In genomic region chr18:32093106-32093511, GRCh38 we compare ENCODE assay signal across 7 cellular contexts. TPM values are rescaled to one million over a fixed set of nuclear protein-coding genes. Genes with fewer than 3 reads are reported as not detected.
DNase-seq lines count a peak whose midpoint lies in the region; TF ChIP-seq lines count a peak whose summit lies in the region.

No MANE protein-coding gene starts in this region.

- H3K9ac ChIP-seq in mammary epithelial cell (ENCODE audit: insufficient read depth, low read length): peak overlapping the region; percentile 91

- no peaks in the 10 kb centered on the region for H3K9me3 ChIP-seq in mammary epithelial cell (replicated peaks; ENCODE audit: insufficient read depth, low read length)
- no peaks in the 10 kb centered on the region for H3K9me3 ChIP-seq in iPS-18c (ENCODE audit: control insufficient read depth, insufficient read depth, low read length)

- intact Hi-C loops in mammary epithelial cell (cut with micrococcal nuclease): loop anchor here (1.0 to 5.0 kb wide), 3 partner anchors 75 to 379 kb away; partner anchors contain the start of genes GAREM1, RNF125 and TRAPPC8

- BruUV-seq in mammary epithelial cell (replicated peaks; lab: Mats Ljungman, UMichigan): no TSS peak

- CTCF ChIA-PET in mammary epithelial cell (lab: Charles Lee; ENCODE audit: low non-redundant PET): no interaction called here

- peak; percentile 79 for DNase-seq in GM12865 (ENCODE audit: low read depth)
- peak; percentile 19 for DNase-seq in H4 (ENCODE audit: low spot score)
- peak; percentile 47 for DNase-seq in LHCN-M2 (ENCODE audit: low read depth)
- peak; percentile 25 for DNase-seq in T-helper 2 cell treated with Interferon-gamma antibody and Interleukin-4, amounts not matched to agents 5 μg/mL and 100 μg/mL, for 36 hours (ENCODE audit: low spot score)
- DNase-seq in mammary epithelial cell: peak; percentile 58
- DNase-seq in skeletal muscle cell (ENCODE audit: low read depth): peak; percentile 18

- TF ChIP-seq CTCF in GM12865 (IDR thresholded peaks at IDR 0.05; ENCODE audit: insufficient read depth, low read depth, low read length, missing control alignments): no peak
- no peak for TF ChIP-seq CTCF in mammary epithelial cell (conservative IDR thresholded peaks at IDR 0.05 in 1 of 2, IDR thresholded peaks at IDR 0.05 in 1 of 2; ENCODE audit: extremely low read depth in 1 of 2, insufficient read depth in 1 of 2, low read depth in 1 of 2, low read length in 2 of 2)

- H3K27me3 ChIP-seq in mammary epithelial cell (ENCODE audit: insufficient read depth, low read length): no peaks in the 10 kb centered on the region

- H3K4me1 ChIP-seq in mammary epithelial cell (ENCODE audit: insufficient read depth, low read length): peaks cover 15% of the 10 kb centered on the region

- peak overlapping the region; percentile 96 for H2AFZ ChIP-seq in mammary epithelial cell (ENCODE audit: low read depth, low read length)

- H3K4me3 ChIP-seq in GM12865 (ENCODE audit: low read depth, low read length) (peak overlapping the region; percentile 83), mammary epithelial cell (replicated peaks in 1 of 3; ENCODE audit: insufficient read depth in 1 of 3, low read depth in 2 of 3, low read length in 3 of 3) (peak overlapping the region; percentile 80 to 97 (median 92)), iPS-18c (ENCODE audit: insufficient read depth, low read depth, low read length) (peak overlapping the region; percentile 80), skeletal muscle cell (ENCODE audit: low read depth, low read length) (peak overlapping the region; percentile 78)

- in situ Hi-C loops in mammary epithelial cell (cut with MboI; ENCODE audit: low sequenced_read_pairs in 2 of 2): no loop called here

- 0% methylated on average over 25 of the region's 32 CpGs for WGBS in mammary epithelial cell (ENCODE audit: low coverage, missing lambda C conversion rate)

- dilution Hi-C loops in mammary epithelial cell (cut with HindIII; ENCODE audit: low sequenced_read_pairs): no loop called here

- peaks cover 55% of the 10 kb centered on the region for H3K79me2 ChIP-seq in mammary epithelial cell (ENCODE audit: insufficient read depth, low read length)

- H3K27ac Mint-ChIP-seq in T-helper 2 cell treated with Interferon-gamma antibody and Interleukin-4, amounts not matched to agents 5 μg/mL and 100 μg/mL, for 36 hours: peak overlapping the region; percentile 94

- no peaks in the 10 kb centered on the region for H3K27me3 Mint-ChIP-seq in T-helper 2 cell treated with Interferon-gamma antibody and Interleukin-4, amounts not matched to agents 5 μg/mL and 100 μg/mL, for 36 hours (ENCODE audit: low read depth)

- peaks cover 39% of the 10 kb centered on the region for H3K4me1 Mint-ChIP-seq in T-helper 2 cell treated with Interferon-gamma antibody and Interleukin-4, amounts not matched to agents 5 μg/mL and 100 μg/mL, for 36 hours (ENCODE audit: low read depth)

- peaks cover 45% of the 10 kb centered on the region for H3K36me3 Mint-ChIP-seq in T-helper 2 cell treated with Interferon-gamma antibody and Interleukin-4, amounts not matched to agents 5 μg/mL and 100 μg/mL, for 36 hours (ENCODE audit: low read depth)

- peak overlapping the region; percentile 87 for H3K27ac ChIP-seq in mammary epithelial cell (ENCODE audit: insufficient read depth, low read depth, low read length)

- no peaks in the 10 kb centered on the region for H3K9me3 Mint-ChIP-seq in T-helper 2 cell treated with Interferon-gamma antibody and Interleukin-4, amounts not matched to agents 5 μg/mL and 100 μg/mL, for 36 hours

- H3K36me3 ChIP-seq in mammary epithelial cell (ENCODE audit: insufficient read depth, low read length): peaks cover 4% of the 10 kb centered on the region

- H3K4me3 Mint-ChIP-seq in T-helper 2 cell treated with Interferon-gamma antibody and Interleukin-4, amounts not matched to agents 5 μg/mL and 100 μg/mL, for 36 hours: peak overlapping the region; percentile 97

- H4K20me1 ChIP-seq in mammary epithelial cell (ENCODE audit: insufficient read depth, low read length): no peaks in the 10 kb centered on the region

- peak overlapping the region; percentile 82 for H3K4me2 ChIP-seq in mammary epithelial cell (ENCODE audit: insufficient read depth, low read depth, low read length)

RNA-seq across cellular contexts. Expression of gene RNF138, which starts 1.4 kb away (rescaled TPM):
- 30.2 and 52.4 TPM in 2 replicates for total RNA-seq in H4 (2014; rRNA removed; shearing (Covaris generic))
- total RNA-seq in LHCN-M2 (2014; rRNA removed) (26.2 and 52.5 TPM in 2 replicates), mammary epithelial cell (10 to 100 TPM; 18.0 to 26.2 TPM)
- polyA plus RNA-seq in LHCN-M2 (2012): 4.8 TPM
- polyA plus RNA-seq in mammary epithelial cell: 22.5 TPM
- 18.7 TPM for polyA minus RNA-seq in mammary epithelial cell

Comparison
In these comparisons a context has a peak if more than half of its experiments do, and no peak if none do; other contexts are left out.
1. Peak in every context shown above with its lines: DNase-seq, H3K4me3 ChIP-seq and H3K27ac ChIP-seq.
2. DNase-seq: peak in every context shown above with its lines; median percentile 79 in GM12865; 58 in mammary epithelial cell; 47 in LHCN-M2; 25 in T-helper 2 cell treated with Interferon-gamma antibody and Interleukin-4, amounts not matched to agents 5 μg/mL and 100 μg/mL, for 36 hours; 19 in H4; 18 in skeletal muscle cell.